In genomic region chrX:69371159-69371558, GRCh38 we compare ENCODE assay signal across 23 cellular contexts.
"Had no signal": no experiment of that assay in that cellular context is flagged by ENCODE, and none has a peak within 500 bp of the region (broad histone marks: within the 10 kb centered on the region; RNA-seq: fewer than 3 reads in every experiment).

No MANE protein-coding gene starts in this region.

- ATAC-seq: Panc1, PC-3 had no signal

- H3K36me3 ChIP-seq: SJSA1 had no signal

- H3K9me3 ChIP-seq: SJSA1 had no signal

- H3K4me1 ChIP-seq: SJSA1 had no signal

- H3K27me3 ChIP-seq: SJSA1 had no signal

- H3K27ac ChIP-seq: RWPE1, SJSA1, SK-N-MC had no signal

- H3K4me3 ChIP-seq: SJSA1, SK-N-MC had no signal

- DNase-seq: KBM-7; MV-4-11; NCI-H1048; NCI-H1105; NCI-H1417; NCI-H1436 treated with DMSO at 0.1 percent for 48 hours; NCI-H1694; NCI-H187 treated with DMSO at 0.1 percent for 48 hours; NCI-H2029 treated with DMSO at 0.1 percent for 48 hours; NCI-H2171; NCI-H226; NCI-H446; NCI-H510A; NCI-H524 treated with DMSO at 0.1 percent for 48 hours; NCI-H69; NCI-H774; NK-92 treated with Interleukin-12 subunit alpha and Interleukin-12 subunit beta, amount 100 ng/mL, for 24 hours; PC-3; SIG-M5 had no signal
